Comparison of ENCODE assay signal across 20 cellular contexts in genomic region chr3:430186-430585, GRCh38.
"Had no signal": no experiment of that assay in that cellular context is flagged by ENCODE, and none has a peak within 500 bp of the region (broad histone marks: within the 10 kb centered on the region; RNA-seq: fewer than 3 reads in every experiment).

No MANE protein-coding gene starts in this region.

- H3K27ac ChIP-seq: coronary artery, esophagus muscularis mucosa, gastrocnemius medialis, heart right ventricle, spleen, testis, tibial nerve had no signal

- DNase-seq: effector CD4-positive, alpha-beta T cell; endodermal cell; gastrocnemius medialis; heart right ventricle; hypothalamus; kidney glomerular epithelial cell; mesendoderm; naive thymus-derived CD4-positive, alpha-beta T cell; nephron progenitor cell; posterior cingulate gyrus; spleen; stimulated activated CD4-positive, alpha-beta T cell treated with anti-CD3 and anti-CD28 coated beads, Interleukin-15, amount 100 ng/mL, for 24 hours; stimulated activated CD4-positive, alpha-beta T cell treated with anti-CD3 and anti-CD28 coated beads, Interleukin-1b, Interleukin-23, amount 100 ng/mL, for 48 hours; stimulated activated CD4-positive, alpha-beta T cell treated with anti-CD3 and anti-CD28 coated beads, Interleukin-4, amount 100 ng/mL, for 24 hours; stimulated activated naive B cell treated with anti-CD40 and anti-IgM and Interleukin-4, amounts not matched to agents 10 μg/mL and 1 μg/mL and 100 μg/mL, for 72 hours; stimulated activated naive CD8-positive, alpha-beta T cell treated with anti-CD3 and anti-CD28 coated beads, Interleukin-15, amount 100 ng/mL, for 72 hours; testis had no signal
